8 cellular contexts compared by ENCODE assay signal in genomic region chr19:1252818-1253513, GRCh38. TPM values are rescaled to one million over a fixed set of nuclear protein-coding genes. Genes with fewer than 3 reads are reported as not detected.
DNase-seq lines count a peak whose midpoint lies in the region; ATAC-seq and TF ChIP-seq lines count a peak whose summit lies in the region.

No MANE protein-coding gene starts in this region.

- H3K4me1 ChIP-seq in GM23338 (ENCODE audit: insufficient read depth), result peaks cover 8% of the 10 kb centered on the region; the same call in 1 of the 2 replicates
- H3K4me1 ChIP-seq in Panc1 (ENCODE audit: control insufficient read depth, insufficient read depth, low read length), result peaks cover 39% of the 10 kb centered on the region
- peaks cover 46 to 54% of the 10 kb centered on the region in 2 experiments for H3K4me1 ChIP-seq in neutrophil (ENCODE audit: control insufficient read depth in 1 of 2, insufficient read depth in 1 of 2, low read depth in 1 of 2, low read length in 1 of 2)
- peaks cover 0 to 30% of the 10 kb centered on the region in 2 donors for H3K4me1 ChIP-seq in uterus

- no peaks in the 10 kb centered on the region for H3K9me3 ChIP-seq in Panc1 (ENCODE audit: control insufficient read depth, insufficient read depth, low read depth, low read length)
- H3K9me3 ChIP-seq in neutrophil, result peaks cover 14% of the 10 kb centered on the region
- no peaks in the 10 kb centered on the region for H3K9me3 ChIP-seq in uterus

- H3K27me3 ChIP-seq in GM23338 (ENCODE audit: insufficient read depth) (no peaks in the 10 kb centered on the region), Panc1 (ENCODE audit: control insufficient read depth, insufficient read depth, low read length) (no peaks in the 10 kb centered on the region), neutrophil (no peaks in the 10 kb centered on the region), uterus (no peaks in the 10 kb centered on the region)

- TF ChIP-seq POLR2A in uterus (IDR thresholded peaks at IDR 0.05), result peak in 1 of 2 donors; percentile 17

- in situ Hi-C loops in Panc1 (cut with HindIII; ENCODE audit: low pct_unique_long_range_greater_than_20kb, low sequenced_read_pairs), result no loop called here

- H3K27ac ChIP-seq in GM23338 (ENCODE audit: low read depth), result peak overlapping the region; percentile 84
- H3K27ac ChIP-seq in Panc1 (ENCODE audit: low read length), result peak overlapping the region; percentile 85
- H3K27ac ChIP-seq in neutrophil, result peak overlapping the region; percentile 100
- H3K27ac ChIP-seq in uterus, result peak overlapping the region; percentile 96 to 98

- H3K36me3 ChIP-seq in GM23338 (ENCODE audit: insufficient read depth) (peaks cover 19% of the 10 kb centered on the region), Panc1 (ENCODE audit: control insufficient read depth, insufficient read depth, low read length) (peaks cover 5% of the 10 kb centered on the region), neutrophil (peaks cover 79% of the 10 kb centered on the region), uterus (no peaks in the 10 kb centered on the region)

- DNase-seq in 8988T, result peak; percentile 93
- DNase-seq in GM23338 (ENCODE audit: low spot score), result no peak
- DNase-seq in Panc1 (ENCODE audit: low read depth, low spot score), result no peak
- peak; percentile 80 for DNase-seq in activated gamma-delta T cell treated with Interleukin-2 at 50 U/mL for 16 hours
- peak; percentile 99 for DNase-seq in fibroblast of villous mesenchyme (ENCODE audit: low read depth)
- DNase-seq in uterus, result peak; percentile 95 to 96

- H3K4me3 ChIP-seq in GM23338, result no peak overlapping the region
- peak overlapping the region; percentile 59 to 68 for H3K4me3 ChIP-seq in Panc1 (ENCODE audit: low read depth in 2 of 2, low read length in 2 of 2)
- peak overlapping the region; percentile 87 for H3K4me3 ChIP-seq in fibroblast of villous mesenchyme (ENCODE audit: low read depth, low read length)
- H3K4me3 ChIP-seq in neutrophil (ENCODE audit: low read depth in 1 of 2, low read length in 1 of 2), result peak overlapping the region; percentile 75 to 98
- H3K4me3 ChIP-seq in uterus, result peak overlapping the region; percentile 70 to 86

- no peak overlapping the region for H3K4me3 Mint-ChIP-seq in GM23338

- TF ChIP-seq CTCF in GM23338 (conservative IDR thresholded peaks at IDR 0.05; ENCODE audit: low read depth in 2 of 2), result no peak
- TF ChIP-seq CTCF in Panc1 (IDR thresholded peaks at IDR 0.05), result no peak
- TF ChIP-seq CTCF in fibroblast of villous mesenchyme (IDR thresholded peaks at IDR 0.05; ENCODE audit: insufficient read depth, low read depth, low read length), result no peak
- TF ChIP-seq CTCF in neutrophil (IDR thresholded peaks at IDR 0.05), result peak; percentile 55
- TF ChIP-seq CTCF in uterus (IDR thresholded peaks at IDR 0.05), result peak in 2 of 4 experiments; percentile 24 to 30

- peaks cover 26% of the 10 kb centered on the region for H3K27me3 Mint-ChIP-seq in GM23338 (ENCODE audit: insufficient read depth, low read depth, poor library complexity)

- BruUV-seq in Panc1 (replicated peaks; lab: Mats Ljungman, UMichigan), result no TSS peak

- CTCF ChIA-PET in Panc1 (lab: Charles Lee), result interaction anchor here (0.5 to 1.0 kb wide), 3 partner anchors 8 to 43 kb away, joined by 3 read pairs; no protein-coding TSS in a partner anchor

- no peak for ATAC-seq in GM23338
- 0 out of 2 replicates have a peak, but pooled peaks have one; percentile 8 for ATAC-seq in Panc1
- ATAC-seq in HG03025 (IDR thresholded peaks at IDR 0.05; ENCODE audit: low FRiP score, unreplicated experiment), result no peak

- peaks cover 48% of the 10 kb centered on the region for H3K79me2 ChIP-seq in GM23338 (replicated peaks; ENCODE audit: insufficient read depth)

- peaks cover 24% of the 10 kb centered on the region for H3K4me1 Mint-ChIP-seq in GM23338

- intact Hi-C loops in Panc1 (cut with micrococcal nuclease; ENCODE audit: unreplicated experiment) (no loop called here), uterus (cut with DNase I; ENCODE audit: low total_unique reads) (no loop called here)

- H2AFZ ChIP-seq in GM23338, result no peak overlapping the region

- POLR2A ChIA-PET in Panc1 (lab: Charles Lee), result no interaction called here

- peaks cover 39% of the 10 kb centered on the region for H3F3A ChIP-seq in GM23338 (replicated peaks; ENCODE audit: low read depth)

- peaks cover 64% of the 10 kb centered on the region for H3K36me3 Mint-ChIP-seq in GM23338 (ENCODE audit: low read depth)

- no peak overlapping the region for H3K27ac Mint-ChIP-seq in GM23338

- H3K4me2 ChIP-seq in GM23338, result peak overlapping the region; percentile 91; the same call in 1 of the 2 replicates

- no peaks in the 10 kb centered on the region; the same call in 1 of the 3 replicates for H3K9me3 Mint-ChIP-seq in GM23338

- H3K9me2 ChIP-seq in GM23338 (ENCODE audit: insufficient read depth), result no peaks in the 10 kb centered on the region

- peaks cover 30% of the 10 kb centered on the region for H4K20me1 ChIP-seq in GM23338 (replicated peaks; ENCODE audit: insufficient read depth)

TF ChIP-seq in GM23338, 12 proteins besides CTCF, POLR2A, EP300 and RAD21 (continues in another document):
- no peak for TF ChIP-seq ETS1 (IDR thresholded peaks at IDR 0.05)

RNA-seq across cellular contexts. Expression of gene MIDN, which starts 4.6 kb away (rescaled TPM):
- total RNA-seq in GM23338 (2014; rRNA removed; shearing (Covaris generic)), result 84.5 and 113 TPM in 2 replicates
- polyA plus RNA-seq in GM23338 (2016; fragmentation: Nextera tagmentation; extraction: Ambion mirVana), result 28.6 and 33.3 TPM in 2 replicates
- 118 TPM for total RNA-seq in Panc1 (2021; ENCODE audit: unreplicated experiment)
- 76.9 TPM for polyA plus RNA-seq in Panc1 (2012; ENCODE audit: insufficient read length)
- total RNA-seq in fibroblast of villous mesenchyme, result 14.2 and 15.5 TPM in 2 replicates
- total RNA-seq in uterus, result 100 to 1,000 TPM in 1 of 4 donors, 10 to 100 TPM in 2, under 1 TPM in 1; 0.77 to 108 (median 15.0) TPM

RNA-seq across cellular contexts. Expression of gene ATP5F1D, which starts 11.4 kb away (rescaled TPM):
- total RNA-seq in GM23338 (2014; rRNA removed; shearing (Covaris generic)), result 78.7 and 139 TPM in 2 replicates
- 396 and 420 TPM in 2 replicates for polyA plus RNA-seq in GM23338 (2016; fragmentation: Nextera tagmentation; extraction: Ambion mirVana)
- total RNA-seq in Panc1 (2021; ENCODE audit: unreplicated experiment), result 218 TPM
- polyA plus RNA-seq in Panc1 (2012; ENCODE audit: insufficient read length), result 365 TPM
- total RNA-seq in fibroblast of villous mesenchyme, result 12.1 and 15.1 TPM in 2 replicates
- total RNA-seq in uterus, result 100 to 1,000 TPM in 2 of 4 donors, 10 to 100 TPM in 1, 1 to 10 TPM in 1; 4.7 to 164 (median 68.9) TPM

RNA-seq across cellular contexts. Expression of gene CBARP, which starts 15.2 kb away (rescaled TPM):
- total RNA-seq in GM23338 (2014; rRNA removed; shearing (Covaris generic)), result 10.8 and 14.1 TPM in 2 replicates
- 2.0 TPM in 2 replicates for polyA plus RNA-seq in GM23338 (2016; fragmentation: Nextera tagmentation; extraction: Ambion mirVana)
- total RNA-seq in Panc1 (2021; ENCODE audit: unreplicated experiment) (14.5 TPM), fibroblast of villous mesenchyme (5.8 and 6.0 TPM in 2 replicates), uterus (1 to 10 TPM in 2 of 4 donors, under 1 TPM in 1, not detected in 1; 0.26 to 1.5 (median 1.0) TPM)
- 16.4 TPM for polyA plus RNA-seq in Panc1 (2012; ENCODE audit: insufficient read length)

RNA-seq across cellular contexts. Expression of gene CIRBP, which starts 16.2 kb away (rescaled TPM):
- 152 and 202 TPM in 2 replicates for total RNA-seq in GM23338 (2014; rRNA removed; shearing (Covaris generic))
- polyA plus RNA-seq in GM23338 (2016; fragmentation: Nextera tagmentation; extraction: Ambion mirVana), result 153 and 160 TPM in 2 replicates
- 66.6 TPM for total RNA-seq in Panc1 (2021; ENCODE audit: unreplicated experiment)
- polyA plus RNA-seq in Panc1 (2012; ENCODE audit: insufficient read length), result 101 TPM
- total RNA-seq in fibroblast of villous mesenchyme, result 85.5 and 140 TPM in 2 replicates
- 100 to 1,000 TPM; 235 to 950 (median 535) TPM for total RNA-seq in uterus

RNA-seq across cellular contexts. Expression of gene FAM174C, which starts 22.4 kb away (rescaled TPM):
- 39.2 and 60.4 TPM in 2 replicates for total RNA-seq in GM23338 (2014; rRNA removed; shearing (Covaris generic))
- polyA plus RNA-seq in GM23338 (2016; fragmentation: Nextera tagmentation; extraction: Ambion mirVana), result 62.3 and 68.0 TPM in 2 replicates
- total RNA-seq in Panc1 (2021; ENCODE audit: unreplicated experiment) (133 TPM), fibroblast of villous mesenchyme (17.3 and 21.9 TPM in 2 replicates), uterus (10 to 100 TPM in 2 of 4 donors, 1 to 10 TPM in 2; 2.1 to 24.3 (median 7.1) TPM)
- 204 TPM for polyA plus RNA-seq in Panc1 (2012; ENCODE audit: insufficient read length)

Comparison
In these comparisons a context has a peak if more than half of its experiments do, and no peak if none do; other contexts are left out.
1. DNase-seq: peak in 8988T (single experiment), activated gamma-delta T cell treated with Interleukin-2 at 50 U/mL for 16 hours (single experiment), fibroblast of villous mesenchyme (single experiment) and uterus (2 of 2); none in GM23338 (single experiment) and Panc1 (single experiment).
2. Peak in every context shown above with its lines, with median percentiles within 50 percentile points of each other: H3K27ac ChIP-seq.